Comparison of ENCODE assay signal across 19 cellular contexts in genomic region chr6:147141690-147142308, GRCh38.
DNase-seq lines count a peak whose midpoint lies in the region; ATAC-seq and TF ChIP-seq lines count a peak whose summit lies in the region.
"Had no signal": no experiment of that assay in that cellular context is flagged by ENCODE, and none has a peak within 500 bp of the region (broad histone marks: within the 10 kb centered on the region; RNA-seq: fewer than 3 reads in every experiment).

No MANE protein-coding gene starts in this region.

- CTCF ChIA-PET in WTC11 (lab: Charles Lee) = no interaction called here

- no peak overlapping the region for H3K4me3 ChIP-seq in brain microvascular endothelial cell (ENCODE audit: low read depth, low read length)
- H3K4me3 ChIP-seq: cardiac muscle cell, heart left ventricle, left lung, prostate gland, thoracic aorta had no signal

- intact Hi-C loops in left colon (cut with DNase I, micrococcal nuclease) = no loop called here

- no peaks in the 10 kb centered on the region for H3K36me3 ChIP-seq in brain microvascular endothelial cell (replicated peaks)
- H3K36me3 ChIP-seq: cardiac muscle cell, heart left ventricle, left lung, prostate gland, thoracic aorta had no signal

- H3K4me1 Mint-ChIP-seq in WTC11 = no peaks in the 10 kb centered on the region; the same call in 1 of the 2 replicates
- H3K4me1 Mint-ChIP-seq: naive thymus-derived CD4-positive, alpha-beta T cell; T-cell had no signal

- H3K27ac Mint-ChIP-seq in WTC11 = no peak overlapping the region
- H3K27ac Mint-ChIP-seq: naive thymus-derived CD4-positive, alpha-beta T cell; T-cell had no signal

- H3K4me3 Mint-ChIP-seq in WTC11 = no peak overlapping the region
- H3K4me3 Mint-ChIP-seq: naive thymus-derived CD4-positive, alpha-beta T cell; T-cell had no signal

- no peak overlapping the region for H3K27ac ChIP-seq in brain microvascular endothelial cell
- H3K27ac ChIP-seq: C4-2B, cardiac muscle cell, heart left ventricle, left lung, prostate gland, thoracic aorta had no signal

- no peaks in the 10 kb centered on the region for H3K36me3 Mint-ChIP-seq in WTC11
- H3K36me3 Mint-ChIP-seq: naive thymus-derived CD4-positive, alpha-beta T cell; T-cell had no signal

- no peak for TF ChIP-seq CTCF in brain microvascular endothelial cell (IDR thresholded peaks at IDR 0.05; ENCODE audit: low read depth, low read length, missing control alignments)
- TF ChIP-seq CTCF in WTC11 (IDR thresholded peaks at IDR 0.05) = no peak

- no peaks in the 10 kb centered on the region for H3K27me3 ChIP-seq in brain microvascular endothelial cell (replicated peaks)
- H3K27me3 ChIP-seq: cardiac muscle cell, heart left ventricle, left lung had no signal

- POLR2A ChIA-PET in WTC11 (lab: Charles Lee) = no interaction called here

- 0 out of 2 replicates have a peak, but pooled peaks cover 1% of the 10 kb centered on the region for H3K9me3 Mint-ChIP-seq in WTC11
- H3K9me3 Mint-ChIP-seq: naive thymus-derived CD4-positive, alpha-beta T cell; T-cell had no signal

- in situ Hi-C loops in brain microvascular endothelial cell (cut with HindIII; ENCODE audit: low pct_ligation_motif_present, low sequenced_read_pairs) = no loop called here

- ATAC-seq in left colon = peak; percentile 99
- ATAC-seq in WTC11 = no peak
- ATAC-seq: heart left ventricle; left lung; naive thymus-derived CD4-positive, alpha-beta T cell; T-cell had no signal

- H3K27me3 Mint-ChIP-seq in WTC11 (ENCODE audit: low read depth) = no peaks in the 10 kb centered on the region
- H3K27me3 Mint-ChIP-seq: naive thymus-derived CD4-positive, alpha-beta T cell; T-cell had no signal

- DNase-seq in EL (peak; percentile 39), NCI-H187 treated with DMSO at 0.1 percent for 48 hours (lab: John Stamatoyannopoulos, UW) (peak; percentile 71), brain microvascular endothelial cell (peak; percentile 32), left colon (no peak), globus pallidus (ENCODE audit: low spot score) (no peak), WTC11 (ENCODE audit: low spot score) (no peak), retina (no peak)
- no peak for DNase-seq in activated T-cell treated with anti-CD3 and anti-CD28 coated beads, Interleukin-2, amount 50 U/mL, for 1 hour
- DNase-seq: activated naive CD4-positive, alpha-beta T cell; GDM1; heart left ventricle; left lung; naive thymus-derived CD4-positive, alpha-beta T cell; NCI-H446; T-cell had no signal

TF ChIP-seq in WTC11, 78 proteins besides CTCF, POLR2A, EP300 and RAD21:
- TF ChIP-seq NFYB (CRISPR knock-in tag; conservative IDR thresholded peaks at IDR 0.05; ENCODE audit: low read depth) = no peak
- no peak for TF ChIP-seq HMGXB4 (CRISPR knock-in tag; IDR thresholded peaks at IDR 0.05)
- TF ChIP-seq FOXP4 (CRISPR knock-in tag; IDR thresholded peaks at IDR 0.05) = no peak
- no peak for TF ChIP-seq CDX4 (CRISPR knock-in tag; IDR thresholded peaks at IDR 0.05; ENCODE audit: borderline replicate concordance)
- no peak for TF ChIP-seq E2F5 (CRISPR knock-in tag; IDR thresholded peaks at IDR 0.05)
- no peak for TF ChIP-seq NR2C2 (CRISPR knock-in tag; IDR thresholded peaks at IDR 0.05)
- no peak for TF ChIP-seq ZNF219 (CRISPR knock-in tag; IDR thresholded peaks at IDR 0.05; ENCODE audit: borderline replicate concordance)
- TF ChIP-seq ESRRA (CRISPR knock-in tag; IDR thresholded peaks at IDR 0.05; ENCODE audit: borderline replicate concordance) = no peak
- no peak for TF ChIP-seq IRF1 (CRISPR knock-in tag; IDR thresholded peaks at IDR 0.05)
- no peak for TF ChIP-seq ZNF425 (CRISPR knock-in tag; conservative IDR thresholded peaks at IDR 0.05)
- no peak for TF ChIP-seq SP1 (CRISPR knock-in tag; conservative IDR thresholded peaks at IDR 0.05)
- TF ChIP-seq ZNF138 (CRISPR knock-in tag; conservative IDR thresholded peaks at IDR 0.05) = no peak
- no peak for TF ChIP-seq ATF6 (CRISPR knock-in tag; IDR thresholded peaks at IDR 0.05)

Comparison
In these comparisons a context has a peak if more than half of its experiments do, and no peak if none do; other contexts are left out.
1. DNase-seq: peak in EL (single experiment), NCI-H187 treated with DMSO at 0.1 percent for 48 hours (single experiment) and brain microvascular endothelial cell (single experiment); none in left colon (0 of 2), globus pallidus (single experiment), WTC11 (single experiment), retina (single experiment) and activated T-cell treated with anti-CD3 and anti-CD28 coated beads, Interleukin-2, amount 50 U/mL, for 1 hour (single experiment).